Comparison of ENCODE assay signal across 16 cellular contexts in the genomic region with DNA sequence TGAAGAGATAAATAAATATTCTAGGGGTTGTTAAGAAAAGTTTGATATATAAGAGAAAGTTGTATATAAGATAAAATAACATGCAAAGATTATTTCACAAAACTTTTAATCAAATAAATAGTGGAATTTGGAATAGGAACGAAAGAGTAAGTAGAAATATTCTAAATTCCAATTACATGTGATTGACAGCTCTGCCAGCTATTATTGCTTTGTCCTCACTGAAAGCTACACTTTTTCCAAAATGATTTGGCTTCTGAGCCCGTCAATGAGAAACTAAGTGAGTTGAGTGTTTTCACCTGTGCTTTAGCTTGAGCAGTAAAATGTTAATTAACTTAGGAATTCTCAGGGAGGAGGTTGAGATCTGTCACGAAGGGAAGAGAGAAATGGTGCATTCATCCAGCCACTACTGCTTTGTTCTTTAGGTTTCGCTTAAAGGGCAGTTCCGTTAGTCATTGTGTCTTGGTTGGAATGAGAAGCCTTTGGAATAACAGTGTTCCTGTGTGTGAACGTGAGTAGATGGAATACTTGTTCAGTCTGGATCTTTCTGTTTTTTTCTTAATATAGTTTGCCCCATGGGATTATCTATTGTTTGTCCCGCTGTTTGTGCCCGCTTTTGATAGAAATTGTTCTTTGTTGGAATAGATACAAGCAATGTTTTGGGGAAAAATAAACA.
"Had no signal": no experiment of that assay in that cellular context is flagged by ENCODE, and none has a peak within 500 bp of the region (broad histone marks: within the 10 kb centered on the region; RNA-seq: fewer than 3 reads in every experiment).

No MANE protein-coding gene starts in this region.

- DNase-seq: activated CD4-positive, alpha-beta T cell treated with anti-CD3 and anti-CD28 coated beads for 1 hour; activated CD4-positive, alpha-beta T cell treated with anti-CD3 and anti-CD28 coated beads, Interleukin-2, amount 50 U/mL, for 48 hours; foreskin keratinocyte; kidney glomerular epithelial cell; mesenchymal stem cell; nucleus accumbens; stimulated activated CD4-positive, alpha-beta T cell treated with anti-CD3 and anti-CD28 coated beads, Interleukin-12 subunit alpha, Interleukin-12 subunit beta, amount 100 ng/mL, for 4 hours; stimulated activated CD4-positive, alpha-beta T cell treated with anti-CD3 and anti-CD28 coated beads, Interleukin-1b, Interleukin-23, amount 100 ng/mL, for 48 hours; T-helper 17 cell; testis had no signal

- H3K27me3 ChIP-seq: cardiac muscle cell, testis had no signal

- H3K4me3 ChIP-seq: cardiac muscle cell, testis had no signal

- H3K27ac Mint-ChIP-seq: activated naive CD8-positive, alpha-beta T cell; stimulated activated naive CD8-positive, alpha-beta T cell treated with anti-CD3 and anti-CD28 coated beads, Interleukin-15, Interleukin-2, amounts not matched to agents 100 ng/mL and 50 ng/mL, for 24 hours; T-helper 17 cell; type B pancreatic cell had no signal

- H3K4me1 ChIP-seq: foreskin keratinocyte, testis had no signal

- H3K36me3 ChIP-seq: cardiac muscle cell had no signal

- ATAC-seq: foreskin keratinocyte, T-helper 17 cell had no signal

- H3K4me3 Mint-ChIP-seq: activated naive CD8-positive, alpha-beta T cell; nephron; stimulated activated naive CD8-positive, alpha-beta T cell treated with anti-CD3 and anti-CD28 coated beads, Interleukin-15, Interleukin-2, amounts not matched to agents 100 ng/mL and 50 ng/mL, for 24 hours; T-helper 17 cell; type B pancreatic cell had no signal

- H3K27ac ChIP-seq: cardiac muscle cell, foreskin keratinocyte, testis, VCaP had no signal

- H3K36me3 Mint-ChIP-seq: activated naive CD8-positive, alpha-beta T cell; type B pancreatic cell had no signal

- H3K9me3 ChIP-seq: testis had no signal

- H3K9me3 Mint-ChIP-seq: nephron; stimulated activated naive CD8-positive, alpha-beta T cell treated with anti-CD3 and anti-CD28 coated beads, Interleukin-15, Interleukin-2, amounts not matched to agents 100 ng/mL and 50 ng/mL, for 24 hours; type B pancreatic cell had no signal

- H3K4me1 Mint-ChIP-seq: nephron had no signal
